Comparison of ENCODE assay signal across 27 cellular contexts in the genomic region with DNA sequence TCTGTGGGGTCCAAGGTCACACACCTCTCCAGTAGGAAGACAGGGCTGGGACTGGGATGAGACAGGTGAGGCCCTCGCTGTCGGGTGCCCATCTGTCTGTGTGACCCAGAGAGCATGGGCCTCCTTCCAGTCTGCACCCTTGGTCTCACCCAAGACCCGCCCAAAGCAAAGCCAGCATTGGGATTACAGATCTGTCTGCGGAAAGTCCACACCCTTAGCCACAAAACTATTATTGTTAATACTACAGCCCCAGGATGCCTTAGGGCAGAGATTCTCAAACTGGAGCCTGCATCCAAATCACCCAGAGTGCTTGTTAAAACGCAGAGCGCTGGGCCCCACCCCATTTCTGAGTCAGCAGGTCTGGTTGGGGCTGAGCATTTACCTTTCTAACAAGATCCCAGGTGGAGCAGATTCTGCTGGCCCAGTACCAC. TPM values are rescaled to one million over a fixed set of nuclear protein-coding genes. Genes with fewer than 3 reads are reported as not detected.
A peak's percentile ranks its signal among the peaks of the same experiment; 100 is the strongest.
DNase-seq lines count a peak whose midpoint lies in the region; ATAC-seq, FAIRE-seq and TF ChIP-seq lines count a peak whose summit lies in the region.
"Had no signal": no experiment of that assay in that cellular context is flagged by ENCODE, and none has a peak within 500 bp of the region (broad histone marks: within the 10 kb centered on the region; RNA-seq: fewer than 3 reads in every experiment).

No MANE protein-coding gene starts in this region.

- TF ChIP-seq CTCF in RWPE2 (IDR thresholded peaks at IDR 0.05; ENCODE audit: poor library complexity, severe bottlenecking) (no peak), keratinocyte (optimal IDR thresholded peaks at IDR 0.05 in 1 of 3, IDR thresholded peaks at IDR 0.05 in 1 of 3, conservative IDR thresholded peaks at IDR 0.05 in 1 of 3; ENCODE audit: extremely low read depth in 1 of 3, insufficient read depth in 2 of 3, low read length in 3 of 3) (no peak)

- no peaks in the 10 kb centered on the region for H3K4me1 Mint-ChIP-seq in immature natural killer cell
- H3K4me1 Mint-ChIP-seq: activated B cell treated with CpG ODN at 0.5 μM for 24 hours, mesothelial cell of epicardium, natural killer cell had no signal

- DNase-seq in HAP-1 (ENCODE audit: low spot score in 2 of 2) (peak; percentile 47 to 63), RWPE2 (ENCODE audit: low spot score) (peak; percentile 72), keratinocyte (ENCODE audit: low read depth, low spot score) (peak; percentile 73), immature natural killer cell (no peak), KG1 (lab: John Stamatoyannopoulos, UW) (no peak), NCI-H2029 treated with DMSO at 0.1 percent for 48 hours (lab: John Stamatoyannopoulos, UW) (no peak)
- DNase-seq: activated B cell treated with CpG ODN at 0.5 μM for 24 hours; activated CD4-positive, alpha-beta memory T cell treated with anti-CD3 and anti-CD28 coated beads for 36 hours; activated gamma-delta T cell treated with Interleukin-2 at 50 U/mL for 16 hours; activated T-cell treated with anti-CD3 and anti-CD28 coated beads for 4 hours; adrenal gland; brain microvascular endothelial cell; cortex of kidney; DMS 273 treated with DMSO at 0.1 percent for 48 hours; GF-D8; heart left ventricle; left lung; natural killer cell; NCI-H146; NCI-H2171; NCI-H524 treated with DMSO at 0.1 percent for 48 hours; pancreas; T-helper 9 cell had no signal

- peak overlapping the region in 7 of 11 experiments; percentile 39 to 64 (median 48); a peak in 11 of 22 replicates for H3K4me2 ChIP-seq in BLaER1 treated with 17β-estradiol and CSF1 and Interleukin-3, amounts not matched to agents 10 nM and 100 nM
- peak overlapping the region; percentile 48 for H3K4me2 ChIP-seq in keratinocyte (ENCODE audit: control insufficient read depth, extremely low read depth, insufficient read depth, low read depth, low read length)

- dilution Hi-C loops in keratinocyte (cut with MboI; ENCODE audit: extremely low pct_ligation_motif_present, low sequenced_read_pairs), result no loop called here

- no peaks in the 10 kb centered on the region for H4K20me1 ChIP-seq in BLaER1 treated with 17β-estradiol and CSF1 and Interleukin-3, amounts not matched to agents 10 nM and 100 nM
- H4K20me1 ChIP-seq in keratinocyte (ENCODE audit: control insufficient read depth, extremely low read depth, insufficient read depth, low read length), result no peaks in the 10 kb centered on the region

- H3K9me1 ChIP-seq in keratinocyte (ENCODE audit: control insufficient read depth, extremely low read depth, insufficient read depth, low read length), result no peaks in the 10 kb centered on the region

- no peaks in the 10 kb centered on the region for H3K36me3 Mint-ChIP-seq in immature natural killer cell
- H3K36me3 Mint-ChIP-seq: activated CD4-positive, alpha-beta memory T cell treated with anti-CD3 and anti-CD28 coated beads for 36 hours; mesothelial cell of epicardium; natural killer cell had no signal

- H3K4me1 ChIP-seq in BLaER1 treated with 17β-estradiol and CSF1 and Interleukin-3, amounts not matched to agents 10 nM and 100 nM, result peaks cover 0 to 27% (median 17%) of the 10 kb centered on the region in 10 experiments; a peak in 14 of 20 replicates
- peaks cover 18% of the 10 kb centered on the region for H3K4me1 ChIP-seq in HAP-1
- H3K4me1 ChIP-seq in RWPE2 (ENCODE audit: insufficient read depth, poor library complexity, severe bottlenecking), result peaks cover 4% of the 10 kb centered on the region
- H3K4me1 ChIP-seq in keratinocyte (ENCODE audit: control insufficient read depth, extremely low read depth, insufficient read depth, low read length), result peaks cover 10% of the 10 kb centered on the region
- H3K4me1 ChIP-seq: adrenal gland, heart left ventricle, left lung had no signal

- H3K27ac ChIP-seq in BLaER1 treated with 17β-estradiol and CSF1 and Interleukin-3, amounts not matched to agents 10 nM and 100 nM, result no peak overlapping the region
- H3K27ac ChIP-seq in RWPE2 (ENCODE audit: poor library complexity, severe bottlenecking) (no peak overlapping the region), keratinocyte (ENCODE audit: control insufficient read depth, insufficient read depth, low read length) (no peak overlapping the region)
- H3K27ac ChIP-seq: adrenal gland, brain microvascular endothelial cell, heart left ventricle, HL-60, left lung, pancreas had no signal

- no peak overlapping the region for H3K4me3 ChIP-seq in BLaER1 treated with 17β-estradiol and CSF1 and Interleukin-3, amounts not matched to agents 10 nM and 100 nM
- H3K4me3 ChIP-seq in HAP-1 (no peak overlapping the region), RWPE2 (ENCODE audit: severe bottlenecking) (no peak overlapping the region), keratinocyte (ENCODE audit: control insufficient read depth in 2 of 3, extremely low read depth in 1 of 3, insufficient read depth in 2 of 3, low read depth in 1 of 3, low read length in 3 of 3) (no peak overlapping the region)
- H3K4me3 ChIP-seq: adrenal gland, heart left ventricle, left lung, pancreas had no signal

- no peaks in the 10 kb centered on the region for H3K27me3 Mint-ChIP-seq in immature natural killer cell (ENCODE audit: low read depth in 3 of 3)
- H3K27me3 Mint-ChIP-seq: activated B cell treated with CpG ODN at 0.5 μM for 24 hours; activated CD4-positive, alpha-beta memory T cell treated with anti-CD3 and anti-CD28 coated beads for 36 hours had no signal

- no peak overlapping the region for H3K4me3 Mint-ChIP-seq in immature natural killer cell
- H3K4me3 Mint-ChIP-seq: activated B cell treated with CpG ODN at 0.5 μM for 24 hours; activated CD4-positive, alpha-beta memory T cell treated with anti-CD3 and anti-CD28 coated beads for 36 hours; mesothelial cell of epicardium; natural killer cell had no signal

- in situ Hi-C loops in HAP-1 (cut with MboI; ENCODE audit: low sequenced_read_pairs), result loop anchor here (25.0 kb wide), 1 partner anchor 496 kb away; a partner anchor contains a TSS

- H3K27ac Mint-ChIP-seq in immature natural killer cell, result no peak overlapping the region
- H3K27ac Mint-ChIP-seq: activated B cell treated with CpG ODN at 0.5 μM for 24 hours; activated CD4-positive, alpha-beta memory T cell treated with anti-CD3 and anti-CD28 coated beads for 36 hours; mesothelial cell of epicardium; natural killer cell had no signal

- H3K9ac ChIP-seq in BLaER1 treated with 17β-estradiol and CSF1 and Interleukin-3, amounts not matched to agents 10 nM and 100 nM, result no peak overlapping the region
- no peak overlapping the region for H3K9ac ChIP-seq in keratinocyte (ENCODE audit: control insufficient read depth, extremely low read depth, insufficient read depth, low read length)

- FAIRE-seq in keratinocyte (lab: Jason Lieb, UNC), result peak; percentile 83
- FAIRE-seq: pancreas had no signal

- no peaks in the 10 kb centered on the region for H3K9me3 Mint-ChIP-seq in immature natural killer cell
- H3K9me3 Mint-ChIP-seq: activated B cell treated with CpG ODN at 0.5 μM for 24 hours; activated CD4-positive, alpha-beta memory T cell treated with anti-CD3 and anti-CD28 coated beads for 36 hours; mesothelial cell of epicardium; natural killer cell had no signal

- no peak overlapping the region for H2AFZ ChIP-seq in keratinocyte (ENCODE audit: control insufficient read depth, low read length)

- no peaks in the 10 kb centered on the region for H3K27me3 ChIP-seq in BLaER1 treated with 17β-estradiol and CSF1 and Interleukin-3, amounts not matched to agents 10 nM and 100 nM
- H3K27me3 ChIP-seq in HAP-1 (ENCODE audit: low read depth), result no peaks in the 10 kb centered on the region
- no peaks in the 10 kb centered on the region for H3K27me3 ChIP-seq in RWPE2 (ENCODE audit: insufficient read depth, poor library complexity, severe bottlenecking)
- no peaks in the 10 kb centered on the region for H3K27me3 ChIP-seq in keratinocyte (ENCODE audit: control insufficient read depth, extremely low read depth, insufficient read depth, low read length)
- H3K27me3 ChIP-seq: adrenal gland, brain microvascular endothelial cell, heart left ventricle, left lung, pancreas had no signal

- H3K79me2 ChIP-seq in keratinocyte (ENCODE audit: control insufficient read depth, insufficient read depth, low read length), result no peaks in the 10 kb centered on the region

- H3K36me3 ChIP-seq in BLaER1 treated with 17β-estradiol and CSF1 and Interleukin-3, amounts not matched to agents 10 nM and 100 nM, result no peaks in the 10 kb centered on the region
- H3K36me3 ChIP-seq in HAP-1 (replicated peaks) (no peaks in the 10 kb centered on the region), RWPE2 (ENCODE audit: low read depth) (no peaks in the 10 kb centered on the region), keratinocyte (ENCODE audit: control insufficient read depth in 2 of 2, extremely low read depth in 1 of 2, insufficient read depth in 2 of 2, low read length in 2 of 2) (no peaks in the 10 kb centered on the region)
- H3K36me3 ChIP-seq: adrenal gland, brain microvascular endothelial cell, heart left ventricle, left lung, pancreas had no signal

- peaks cover 0 to 9% (median 0%) of the 10 kb centered on the region in 11 experiments; a peak in 2 of 22 replicates for H3K9me3 ChIP-seq in BLaER1 treated with 17β-estradiol and CSF1 and Interleukin-3, amounts not matched to agents 10 nM and 100 nM (replicated peaks in 1 of 11)
- H3K9me3 ChIP-seq in HAP-1, result no peaks in the 10 kb centered on the region
- no peaks in the 10 kb centered on the region for H3K9me3 ChIP-seq in RWPE2 (ENCODE audit: severe bottlenecking)
- H3K9me3 ChIP-seq in keratinocyte (ENCODE audit: control insufficient read depth, low read depth, low read length), result no peaks in the 10 kb centered on the region
- H3K9me3 ChIP-seq: adrenal gland, heart left ventricle, left lung, pancreas had no signal

- ATAC-seq in RWPE2 (ENCODE audit: low read depth), result peak; percentile 92
- ATAC-seq in HG03159 (IDR thresholded peaks at IDR 0.05; ENCODE audit: unreplicated experiment), result no peak
- ATAC-seq: heart left ventricle, left lung, natural killer cell, pancreas had no signal

RNA-seq across cellular contexts. Expression of a gene that starts 58.5 kb away (rescaled TPM):
- polyA plus RNA-seq in keratinocyte, result 16.1 to 21.4 TPM (median 16.7 TPM) in 3 replicates
- 25.8 TPM for polyA plus RNA-seq in keratinocyte (2011; ENCODE audit: low read depth)
- polyA plus RNA-seq in keratinocyte (2011; cell fraction: cytosol; rRNA removed), result 7.6 and 17.2 TPM in 2 replicates
- polyA plus RNA-seq in keratinocyte (2011; cell fraction: nucleus; rRNA removed), result 20.4 and 21.2 TPM in 2 replicates
- 12.7 and 20.0 TPM in 2 replicates for polyA plus RNA-seq in keratinocyte (2012; ENCODE audit: low replicate concordance)
- 16.0 to 113 TPM (median 67.4 TPM) in 3 replicates for polyA minus RNA-seq in keratinocyte
- 20.1 TPM for polyA minus RNA-seq in keratinocyte (2011; cell fraction: cytosol; rRNA and poly(A)+ RNA removed)
- polyA minus RNA-seq in keratinocyte (2011; cell fraction: nucleus; rRNA and poly(A)+ RNA removed), result 24.0 and 66.2 TPM in 2 replicates
- 10 to 100 TPM; 53.6 to 81.9 (median 74.3) TPM for polyA plus RNA-seq in immature natural killer cell

Comparison
In these comparisons a context has a peak if more than half of its experiments do, and no peak if none do; other contexts are left out.
1. DNase-seq: peak in HAP-1 (2 of 2), RWPE2 (single experiment) and keratinocyte (single experiment); none in immature natural killer cell (0 of 3), KG1 (single experiment) and NCI-H2029 treated with DMSO at 0.1 percent for 48 hours (single experiment).